ENCODE assay signal across 1 cellular context in the genomic region with DNA sequence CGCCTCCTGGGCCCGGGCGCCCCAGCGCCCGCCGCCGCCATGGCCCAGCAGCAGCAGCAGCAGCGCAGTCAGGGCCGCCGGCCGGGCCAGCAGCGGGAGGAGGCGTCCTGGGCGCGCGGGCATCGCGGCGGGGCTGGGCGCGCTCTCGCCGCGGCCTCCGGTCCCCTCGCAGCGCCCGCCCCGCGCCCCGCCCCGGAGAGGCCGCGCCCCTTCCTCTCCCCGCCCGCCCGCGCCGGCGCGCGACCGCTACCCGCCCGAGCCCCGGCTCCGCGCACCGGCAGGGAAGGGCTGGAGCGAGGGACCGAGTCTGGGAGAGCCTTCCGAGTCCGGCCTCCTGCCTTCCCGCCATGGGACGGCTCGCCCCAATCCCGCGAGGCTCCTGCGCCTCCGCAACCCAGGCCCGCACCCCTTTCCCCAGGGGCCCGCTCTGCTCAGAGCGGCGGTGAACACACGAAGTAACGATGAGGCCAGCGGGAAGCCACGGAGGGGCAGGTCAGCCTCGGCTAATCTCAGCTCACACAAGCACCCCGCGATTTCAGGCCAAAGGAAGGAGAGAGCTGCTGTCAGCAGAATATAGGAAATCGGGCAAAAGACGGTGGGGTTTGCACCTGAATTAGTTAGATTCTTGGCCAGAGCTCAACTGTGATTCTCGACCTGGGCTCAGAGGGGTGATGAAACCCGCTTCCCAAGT.
TF ChIP-seq lines count a peak whose summit lies in the region.

A gene (minus strand): TSS at position 135 of the 691 bp plus-strand sequence. CDS start 12 bp downstream, at position 123.

TF ChIP-seq in HepG2, 621 proteins besides CTCF, POLR2A, EP300 and RAD21 (continued from another document and continues in another):
- TF ChIP-seq, protein P1, sequence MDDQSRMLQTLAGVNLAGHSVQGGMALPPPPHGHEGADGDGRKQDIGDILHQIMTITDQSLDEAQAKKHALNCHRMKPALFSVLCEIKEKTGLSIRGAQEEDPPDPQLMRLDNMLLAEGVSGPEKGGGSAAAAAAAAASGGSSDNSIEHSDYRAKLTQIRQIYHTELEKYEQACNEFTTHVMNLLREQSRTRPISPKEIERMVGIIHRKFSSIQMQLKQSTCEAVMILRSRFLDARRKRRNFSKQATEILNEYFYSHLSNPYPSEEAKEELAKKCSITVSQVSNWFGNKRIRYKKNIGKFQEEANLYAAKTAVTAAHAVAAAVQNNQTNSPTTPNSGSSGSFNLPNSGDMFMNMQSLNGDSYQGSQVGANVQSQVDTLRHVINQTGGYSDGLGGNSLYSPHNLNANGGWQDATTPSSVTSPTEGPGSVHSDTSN (CRISPR knock-in tag; IDR thresholded peaks at IDR 0.05; ENCODE audit: borderline replicate concordance): no peak
- TF ChIP-seq ZNF768 (CRISPR knock-in tag; IDR thresholded peaks at IDR 0.05) (peak; percentile 67; the same call in 1 of the 2 replicates), NR2F6 (IDR thresholded peaks at IDR 0.05) (no peak), NR2F6 (CRISPR knock-in tag; IDR thresholded peaks at IDR 0.05) (no peak; the same call in 1 of the 2 replicates), SP140L (CRISPR knock-in tag; IDR thresholded peaks at IDR 0.05; ENCODE audit: borderline replicate concordance) (no peak; the same call in 1 of the 2 replicates), ZKSCAN5 (CRISPR knock-in tag; IDR thresholded peaks at IDR 0.05) (no peak), HIVEP1 (CRISPR knock-in tag; IDR thresholded peaks at IDR 0.05) (peak; percentile 55; the same call in 1 of the 2 replicates), ISL2 (CRISPR knock-in tag; IDR thresholded peaks at IDR 0.05) (peak; percentile 61), PRPF4 (IDR thresholded peaks at IDR 0.05; ENCODE audit: low read depth, low read length, poor library complexity, severe bottlenecking) (no peak), DNMT3B (CRISPR knock-in tag; conservative IDR thresholded peaks at IDR 0.05) (no peak), ZNF138 (CRISPR knock-in tag; IDR thresholded peaks at IDR 0.05; ENCODE audit: low read depth) (no peak), TCF7 (IDR thresholded peaks at IDR 0.05; ENCODE audit: low read depth) (no peak), ZBTB7A (CRISPR knock-in tag; IDR thresholded peaks at IDR 0.05) (0 out of 2 replicates have a peak, but pooled peaks have one; percentile 42), SCMH1 (CRISPR knock-in tag; IDR thresholded peaks at IDR 0.05; ENCODE audit: borderline replicate concordance) (no peak), ZNF468 (CRISPR knock-in tag; IDR thresholded peaks at IDR 0.05) (no peak), ZNF616 (CRISPR knock-in tag; IDR thresholded peaks at IDR 0.05; ENCODE audit: low read depth) (peak; percentile 28; the same call in 1 of the 2 replicates), CBFB (CRISPR knock-in tag; IDR thresholded peaks at IDR 0.05) (no peak), ZFP36L2 (CRISPR knock-in tag; IDR thresholded peaks at IDR 0.05) (no peak), ZNF879 (CRISPR knock-in tag; IDR thresholded peaks at IDR 0.05) (peak; percentile 73; the same call in 1 of the 2 replicates), BHLHE40 (IDR thresholded peaks at IDR 0.05; ENCODE audit: low read length) (no peak), MED8 (CRISPR knock-in tag; IDR thresholded peaks at IDR 0.05; ENCODE audit: insufficient replicate concordance) (no peak), HNRNPK (IDR thresholded peaks at IDR 0.05; ENCODE audit: low read depth, low read length, poor library complexity, severe bottlenecking) (no peak), ZNF460 (CRISPR knock-in tag; IDR thresholded peaks at IDR 0.05; ENCODE audit: borderline replicate concordance) (no peak), ZNF326 (CRISPR knock-in tag; IDR thresholded peaks at IDR 0.05; ENCODE audit: borderline replicate concordance) (no peak), ZFP41 (CRISPR knock-in tag; IDR thresholded peaks at IDR 0.05; ENCODE audit: borderline replicate concordance) (no peak), KDM4B (CRISPR knock-in tag; IDR thresholded peaks at IDR 0.05) (0 out of 2 replicates have a peak, but pooled peaks have one; percentile 43), KLF13 (CRISPR knock-in tag; IDR thresholded peaks at IDR 0.05) (no peak), ERF (CRISPR knock-in tag; IDR thresholded peaks at IDR 0.05) (peak; percentile 85), FOXJ3 (CRISPR knock-in tag; IDR thresholded peaks at IDR 0.05; ENCODE audit: borderline replicate concordance) (no peak), THYN1 (CRISPR knock-in tag; IDR thresholded peaks at IDR 0.05; ENCODE audit: borderline replicate concordance, low read depth) (no peak), ELF4 (CRISPR knock-in tag; IDR thresholded peaks at IDR 0.05; ENCODE audit: borderline replicate concordance) (no peak), KAT7 (CRISPR knock-in tag; IDR thresholded peaks at IDR 0.05; ENCODE audit: borderline replicate concordance) (peak; percentile 88; the same call in 1 of the 2 replicates), PCBP2 (optimal IDR thresholded peaks at IDR 0.05; ENCODE audit: low read depth, low read length, poor library complexity, severe bottlenecking) (no peak), ZNF256 (CRISPR knock-in tag; conservative IDR thresholded peaks at IDR 0.05) (0 out of 2 replicates have a peak, but pooled peaks have one; percentile 48)
- TF ChIP-seq, protein P2, sequence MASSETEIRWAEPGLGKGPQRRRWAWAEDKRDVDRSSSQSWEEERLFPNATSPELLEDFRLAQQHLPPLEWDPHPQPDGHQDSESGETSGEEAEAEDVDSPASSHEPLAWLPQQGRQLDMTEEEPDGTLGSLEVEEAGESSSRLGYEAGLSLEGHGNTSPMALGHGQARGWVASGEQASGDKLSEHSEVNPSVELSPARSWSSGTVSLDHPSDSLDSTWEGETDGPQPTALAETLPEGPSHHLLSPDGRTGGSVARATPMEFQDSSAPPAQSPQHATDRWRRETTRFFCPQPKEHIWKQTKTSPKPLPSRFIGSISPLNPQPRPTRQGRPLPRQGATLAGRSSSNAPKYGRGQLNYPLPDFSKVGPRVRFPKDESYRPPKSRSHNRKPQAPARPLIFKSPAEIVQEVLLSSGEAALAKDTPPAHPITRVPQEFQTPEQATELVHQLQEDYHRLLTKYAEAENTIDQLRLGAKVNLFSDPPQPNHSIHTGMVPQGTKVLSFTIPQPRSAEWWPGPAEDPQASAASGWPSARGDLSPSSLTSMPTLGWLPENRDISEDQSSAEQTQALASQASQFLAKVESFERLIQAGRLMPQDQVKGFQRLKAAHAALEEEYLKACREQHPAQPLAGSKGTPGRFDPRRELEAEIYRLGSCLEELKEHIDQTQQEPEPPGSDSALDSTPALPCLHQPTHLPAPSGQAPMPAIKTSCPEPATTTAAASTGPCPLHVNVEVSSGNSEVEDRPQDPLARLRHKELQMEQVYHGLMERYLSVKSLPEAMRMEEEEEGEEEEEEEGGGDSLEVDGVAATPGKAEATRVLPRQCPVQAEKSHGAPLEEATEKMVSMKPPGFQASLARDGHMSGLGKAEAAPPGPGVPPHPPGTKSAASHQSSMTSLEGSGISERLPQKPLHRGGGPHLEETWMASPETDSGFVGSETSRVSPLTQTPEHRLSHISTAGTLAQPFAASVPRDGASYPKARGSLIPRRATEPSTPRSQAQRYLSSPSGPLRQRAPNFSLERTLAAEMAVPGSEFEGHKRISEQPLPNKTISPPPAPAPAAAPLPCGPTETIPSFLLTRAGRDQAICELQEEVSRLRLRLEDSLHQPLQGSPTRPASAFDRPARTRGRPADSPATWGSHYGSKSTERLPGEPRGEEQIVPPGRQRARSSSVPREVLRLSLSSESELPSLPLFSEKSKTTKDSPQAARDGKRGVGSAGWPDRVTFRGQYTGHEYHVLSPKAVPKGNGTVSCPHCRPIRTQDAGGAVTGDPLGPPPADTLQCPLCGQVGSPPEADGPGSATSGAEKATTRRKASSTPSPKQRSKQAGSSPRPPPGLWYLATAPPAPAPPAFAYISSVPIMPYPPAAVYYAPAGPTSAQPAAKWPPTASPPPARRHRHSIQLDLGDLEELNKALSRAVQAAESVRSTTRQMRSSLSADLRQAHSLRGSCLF (CRISPR knock-in tag; IDR thresholded peaks at IDR 0.05; ENCODE audit: borderline replicate concordance): no peak
- TF ChIP-seq, protein P3, sequence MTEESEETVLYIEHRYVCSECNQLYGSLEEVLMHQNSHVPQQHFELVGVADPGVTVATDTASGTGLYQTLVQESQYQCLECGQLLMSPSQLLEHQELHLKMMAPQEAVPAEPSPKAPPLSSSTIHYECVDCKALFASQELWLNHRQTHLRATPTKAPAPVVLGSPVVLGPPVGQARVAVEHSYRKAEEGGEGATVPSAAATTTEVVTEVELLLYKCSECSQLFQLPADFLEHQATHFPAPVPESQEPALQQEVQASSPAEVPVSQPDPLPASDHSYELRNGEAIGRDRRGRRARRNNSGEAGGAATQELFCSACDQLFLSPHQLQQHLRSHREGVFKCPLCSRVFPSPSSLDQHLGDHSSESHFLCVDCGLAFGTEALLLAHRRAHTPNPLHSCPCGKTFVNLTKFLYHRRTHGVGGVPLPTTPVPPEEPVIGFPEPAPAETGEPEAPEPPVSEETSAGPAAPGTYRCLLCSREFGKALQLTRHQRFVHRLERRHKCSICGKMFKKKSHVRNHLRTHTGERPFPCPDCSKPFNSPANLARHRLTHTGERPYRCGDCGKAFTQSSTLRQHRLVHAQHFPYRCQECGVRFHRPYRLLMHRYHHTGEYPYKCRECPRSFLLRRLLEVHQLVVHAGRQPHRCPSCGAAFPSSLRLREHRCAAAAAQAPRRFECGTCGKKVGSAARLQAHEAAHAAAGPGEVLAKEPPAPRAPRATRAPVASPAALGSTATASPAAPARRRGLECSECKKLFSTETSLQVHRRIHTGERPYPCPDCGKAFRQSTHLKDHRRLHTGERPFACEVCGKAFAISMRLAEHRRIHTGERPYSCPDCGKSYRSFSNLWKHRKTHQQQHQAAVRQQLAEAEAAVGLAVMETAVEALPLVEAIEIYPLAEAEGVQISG (CRISPR knock-in tag; IDR thresholded peaks at IDR 0.05): peak; percentile 70
- TF ChIP-seq, protein P4, sequence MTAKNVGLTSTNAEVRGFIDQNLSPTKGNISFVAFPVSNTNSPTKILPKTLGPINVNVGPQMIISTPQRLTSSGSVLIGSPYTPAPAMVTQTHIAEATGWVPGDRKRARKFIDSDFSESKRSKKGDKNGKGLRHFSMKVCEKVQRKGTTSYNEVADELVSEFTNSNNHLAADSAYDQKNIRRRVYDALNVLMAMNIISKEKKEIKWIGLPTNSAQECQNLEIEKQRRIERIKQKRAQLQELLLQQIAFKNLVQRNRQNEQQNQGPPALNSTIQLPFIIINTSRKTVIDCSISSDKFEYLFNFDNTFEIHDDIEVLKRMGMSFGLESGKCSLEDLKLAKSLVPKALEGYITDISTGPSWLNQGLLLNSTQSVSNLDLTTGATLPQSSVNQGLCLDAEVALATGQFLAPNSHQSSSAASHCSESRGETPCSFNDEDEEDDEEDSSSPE (CRISPR knock-in tag; IDR thresholded peaks at IDR 0.05): peak; percentile 80
- TF ChIP-seq, protein P5, sequence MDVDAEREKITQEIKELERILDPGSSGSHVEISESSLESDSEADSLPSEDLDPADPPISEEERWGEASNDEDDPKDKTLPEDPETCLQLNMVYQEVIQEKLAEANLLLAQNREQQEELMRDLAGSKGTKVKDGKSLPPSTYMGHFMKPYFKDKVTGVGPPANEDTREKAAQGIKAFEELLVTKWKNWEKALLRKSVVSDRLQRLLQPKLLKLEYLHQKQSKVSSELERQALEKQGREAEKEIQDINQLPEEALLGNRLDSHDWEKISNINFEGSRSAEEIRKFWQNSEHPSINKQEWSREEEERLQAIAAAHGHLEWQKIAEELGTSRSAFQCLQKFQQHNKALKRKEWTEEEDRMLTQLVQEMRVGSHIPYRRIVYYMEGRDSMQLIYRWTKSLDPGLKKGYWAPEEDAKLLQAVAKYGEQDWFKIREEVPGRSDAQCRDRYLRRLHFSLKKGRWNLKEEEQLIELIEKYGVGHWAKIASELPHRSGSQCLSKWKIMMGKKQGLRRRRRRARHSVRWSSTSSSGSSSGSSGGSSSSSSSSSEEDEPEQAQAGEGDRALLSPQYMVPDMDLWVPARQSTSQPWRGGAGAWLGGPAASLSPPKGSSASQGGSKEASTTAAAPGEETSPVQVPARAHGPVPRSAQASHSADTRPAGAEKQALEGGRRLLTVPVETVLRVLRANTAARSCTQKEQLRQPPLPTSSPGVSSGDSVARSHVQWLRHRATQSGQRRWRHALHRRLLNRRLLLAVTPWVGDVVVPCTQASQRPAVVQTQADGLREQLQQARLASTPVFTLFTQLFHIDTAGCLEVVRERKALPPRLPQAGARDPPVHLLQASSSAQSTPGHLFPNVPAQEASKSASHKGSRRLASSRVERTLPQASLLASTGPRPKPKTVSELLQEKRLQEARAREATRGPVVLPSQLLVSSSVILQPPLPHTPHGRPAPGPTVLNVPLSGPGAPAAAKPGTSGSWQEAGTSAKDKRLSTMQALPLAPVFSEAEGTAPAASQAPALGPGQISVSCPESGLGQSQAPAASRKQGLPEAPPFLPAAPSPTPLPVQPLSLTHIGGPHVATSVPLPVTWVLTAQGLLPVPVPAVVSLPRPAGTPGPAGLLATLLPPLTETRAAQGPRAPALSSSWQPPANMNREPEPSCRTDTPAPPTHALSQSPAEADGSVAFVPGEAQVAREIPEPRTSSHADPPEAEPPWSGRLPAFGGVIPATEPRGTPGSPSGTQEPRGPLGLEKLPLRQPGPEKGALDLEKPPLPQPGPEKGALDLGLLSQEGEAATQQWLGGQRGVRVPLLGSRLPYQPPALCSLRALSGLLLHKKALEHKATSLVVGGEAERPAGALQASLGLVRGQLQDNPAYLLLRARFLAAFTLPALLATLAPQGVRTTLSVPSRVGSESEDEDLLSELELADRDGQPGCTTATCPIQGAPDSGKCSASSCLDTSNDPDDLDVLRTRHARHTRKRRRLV (CRISPR knock-in tag; IDR thresholded peaks at IDR 0.05): no peak
- TF ChIP-seq, protein P6, sequence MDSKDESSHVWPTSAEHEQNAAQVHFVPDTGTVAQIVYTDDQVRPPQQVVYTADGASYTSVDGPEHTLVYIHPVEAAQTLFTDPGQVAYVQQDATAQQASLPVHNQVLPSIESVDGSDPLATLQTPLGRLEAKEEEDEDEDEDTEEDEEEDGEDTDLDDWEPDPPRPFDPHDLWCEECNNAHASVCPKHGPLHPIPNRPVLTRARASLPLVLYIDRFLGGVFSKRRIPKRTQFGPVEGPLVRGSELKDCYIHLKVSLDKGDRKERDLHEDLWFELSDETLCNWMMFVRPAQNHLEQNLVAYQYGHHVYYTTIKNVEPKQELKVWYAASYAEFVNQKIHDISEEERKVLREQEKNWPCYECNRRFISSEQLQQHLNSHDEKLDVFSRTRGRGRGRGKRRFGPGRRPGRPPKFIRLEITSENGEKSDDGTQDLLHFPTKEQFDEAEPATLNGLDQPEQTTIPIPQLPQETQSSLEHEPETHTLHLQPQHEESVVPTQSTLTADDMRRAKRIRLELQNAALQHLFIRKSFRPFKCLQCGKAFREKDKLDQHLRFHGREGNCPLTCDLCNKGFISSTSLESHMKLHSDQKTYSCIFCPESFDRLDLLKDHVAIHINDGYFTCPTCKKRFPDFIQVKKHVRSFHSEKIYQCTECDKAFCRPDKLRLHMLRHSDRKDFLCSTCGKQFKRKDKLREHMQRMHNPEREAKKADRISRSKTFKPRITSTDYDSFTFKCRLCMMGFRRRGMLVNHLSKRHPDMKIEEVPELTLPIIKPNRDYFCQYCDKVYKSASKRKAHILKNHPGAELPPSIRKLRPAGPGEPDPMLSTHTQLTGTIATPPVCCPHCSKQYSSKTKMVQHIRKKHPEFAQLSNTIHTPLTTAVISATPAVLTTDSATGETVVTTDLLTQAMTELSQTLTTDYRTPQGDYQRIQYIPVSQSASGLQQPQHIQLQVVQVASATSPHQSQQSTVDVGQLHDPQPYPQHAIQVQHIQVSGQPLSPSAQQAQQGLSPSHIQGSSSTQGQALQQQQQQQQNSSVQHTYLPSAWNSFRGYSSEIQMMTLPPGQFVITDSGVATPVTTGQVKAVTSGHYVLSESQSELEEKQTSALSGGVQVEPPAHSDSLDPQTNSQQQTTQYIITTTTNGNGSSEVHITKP (CRISPR knock-in tag; IDR thresholded peaks at IDR 0.05; ENCODE audit: low read depth): peak; percentile 49
